In the genomic region with DNA sequence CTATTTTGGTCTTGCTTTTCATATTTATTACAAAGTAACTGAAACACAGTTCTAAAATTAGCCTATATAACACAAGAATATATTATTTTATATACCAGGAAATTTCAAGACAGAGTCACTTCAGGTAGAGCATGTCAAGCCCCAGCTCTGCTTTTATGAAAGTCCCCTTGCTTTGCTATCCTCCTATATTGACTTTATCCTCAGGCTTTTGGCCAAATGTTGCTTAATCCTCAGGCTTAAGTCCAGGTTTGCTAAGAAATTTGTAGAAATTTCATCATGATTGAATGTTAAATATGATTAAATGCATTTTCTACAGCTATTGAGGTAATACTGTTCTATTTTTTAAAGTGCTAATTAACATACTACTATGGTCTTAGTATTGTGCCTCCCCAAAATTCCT, we compare ENCODE assay signal across 20 cellular contexts.
"Had no signal": no experiment of that assay in that cellular context is flagged by ENCODE, and none has a peak within 500 bp of the region (broad histone marks: within the 10 kb centered on the region; RNA-seq: fewer than 3 reads in every experiment).

No MANE protein-coding gene starts in this region.

- H3K4me3 ChIP-seq: coronary artery, esophagus muscularis mucosa, neural progenitor cell, right atrium auricular region, sigmoid colon, testis, tibial artery had no signal

- H3K9me3 ChIP-seq: esophagus muscularis mucosa, right atrium auricular region, sigmoid colon, testis, tibial artery had no signal

- ATAC-seq: naive thymus-derived CD4-positive, alpha-beta T cell; stimulated activated effector memory CD8-positive, alpha-beta T cell treated with anti-CD3 and anti-CD28 coated beads, Interleukin-12 subunit alpha, Interleukin-12 subunit beta, amount 100 ng/mL, for 72 hours had no signal

- DNase-seq: dermis blood vessel endothelial cell; effector memory CD4-positive, alpha-beta T cell; hypothalamus; immature natural killer cell; mesendoderm; midbrain; naive thymus-derived CD4-positive, alpha-beta T cell; sigmoid colon; stimulated activated CD4-positive, alpha-beta T cell treated with anti-CD3 and anti-CD28 coated beads, Interleukin-2, amount 100 ng/mL, for 24 hours; stimulated activated CD4-positive, alpha-beta T cell treated with anti-CD3 and anti-CD28 coated beads, Interleukin-4, amount 100 ng/mL, for 24 hours; stimulated activated naive CD4-positive, alpha-beta T cell treated with Interleukin-2 at 50 U/mL for 16 hours; substantia nigra; testis; tibial artery had no signal

- H3K4me1 ChIP-seq: esophagus muscularis mucosa, neural progenitor cell, parathyroid adenoma, right atrium auricular region, sigmoid colon, testis, tibial artery had no signal

- H3K27me3 ChIP-seq: esophagus muscularis mucosa, neural progenitor cell, right atrium auricular region, sigmoid colon, testis, tibial artery had no signal

- H3K36me3 ChIP-seq: esophagus muscularis mucosa, neural progenitor cell, right atrium auricular region, sigmoid colon, tibial artery had no signal

- H3K9ac ChIP-seq: neural progenitor cell, parathyroid adenoma had no signal
